In the genomic region with DNA sequence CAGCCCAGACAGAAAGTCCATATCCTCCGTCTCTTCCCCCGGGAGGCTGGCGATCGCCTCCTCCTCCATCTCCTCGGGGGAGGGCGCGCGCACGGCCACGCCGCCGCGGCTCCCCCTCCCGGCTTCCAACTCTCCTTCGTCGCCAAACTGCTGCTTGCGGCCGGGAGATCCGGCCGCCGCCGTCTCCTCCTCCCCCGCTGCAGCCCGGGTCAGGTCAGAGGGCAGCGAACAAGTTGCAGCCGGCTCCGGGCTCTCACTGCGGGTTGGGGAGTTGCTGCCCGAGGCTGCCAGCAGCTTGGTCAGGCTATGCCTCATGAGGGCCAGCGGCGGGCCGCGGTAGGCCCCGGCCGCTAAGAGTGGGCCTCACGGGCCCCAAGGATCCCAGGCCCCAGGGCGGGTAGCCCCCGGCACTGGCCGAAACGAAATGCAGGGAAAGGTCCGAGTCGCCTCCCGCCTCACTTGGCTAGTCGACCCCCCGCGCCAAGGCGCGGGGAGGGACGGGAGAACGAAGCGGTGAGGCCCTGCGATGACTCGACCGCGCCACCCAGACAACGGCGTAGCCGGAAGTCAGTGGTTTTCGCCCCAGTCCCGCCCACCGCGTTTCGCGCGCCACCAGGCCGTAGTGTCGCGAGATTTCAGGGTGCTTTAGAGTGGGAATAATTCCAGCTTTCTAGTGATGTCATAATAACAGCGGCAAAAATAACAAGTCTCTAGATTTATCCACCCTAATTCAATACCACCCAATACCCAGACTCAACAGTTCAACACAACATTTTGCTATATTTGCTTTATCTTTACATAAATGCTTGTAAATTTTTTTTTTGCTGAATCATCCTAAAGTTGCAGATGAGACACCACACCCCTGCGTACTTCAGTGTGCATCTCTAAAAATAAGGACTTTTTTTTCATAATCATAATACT, we compare ENCODE assay signal across 1 cellular context.
TF ChIP-seq lines count a peak whose summit lies in the region.

A gene with protein sequence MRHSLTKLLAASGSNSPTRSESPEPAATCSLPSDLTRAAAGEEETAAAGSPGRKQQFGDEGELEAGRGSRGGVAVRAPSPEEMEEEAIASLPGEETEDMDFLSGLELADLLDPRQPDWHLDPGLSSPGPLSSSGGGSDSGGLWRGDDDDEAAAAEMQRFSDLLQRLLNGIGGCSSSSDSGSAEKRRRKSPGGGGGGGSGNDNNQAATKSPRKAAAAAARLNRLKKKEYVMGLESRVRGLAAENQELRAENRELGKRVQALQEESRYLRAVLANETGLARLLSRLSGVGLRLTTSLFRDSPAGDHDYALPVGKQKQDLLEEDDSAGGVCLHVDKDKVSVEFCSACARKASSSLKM (minus strand): TSS at position 569 of the 921 bp plus-strand sequence. CDS start 254 bp downstream, at position 315.

TF ChIP-seq in HepG2, 621 proteins besides CTCF, POLR2A, EP300 and RAD21 (continued from another document and continues in another):
- no peak for TF ChIP-seq SOX13 (IDR thresholded peaks at IDR 0.05)
- peak in 1 of 2 experiments; percentile 34; a peak in 2 of 4 replicates for TF ChIP-seq SOX13 (CRISPR knock-in tag; conservative IDR thresholded peaks at IDR 0.05 in 1 of 2, IDR thresholded peaks at IDR 0.05 in 1 of 2)
- TF ChIP-seq, protein P1, sequence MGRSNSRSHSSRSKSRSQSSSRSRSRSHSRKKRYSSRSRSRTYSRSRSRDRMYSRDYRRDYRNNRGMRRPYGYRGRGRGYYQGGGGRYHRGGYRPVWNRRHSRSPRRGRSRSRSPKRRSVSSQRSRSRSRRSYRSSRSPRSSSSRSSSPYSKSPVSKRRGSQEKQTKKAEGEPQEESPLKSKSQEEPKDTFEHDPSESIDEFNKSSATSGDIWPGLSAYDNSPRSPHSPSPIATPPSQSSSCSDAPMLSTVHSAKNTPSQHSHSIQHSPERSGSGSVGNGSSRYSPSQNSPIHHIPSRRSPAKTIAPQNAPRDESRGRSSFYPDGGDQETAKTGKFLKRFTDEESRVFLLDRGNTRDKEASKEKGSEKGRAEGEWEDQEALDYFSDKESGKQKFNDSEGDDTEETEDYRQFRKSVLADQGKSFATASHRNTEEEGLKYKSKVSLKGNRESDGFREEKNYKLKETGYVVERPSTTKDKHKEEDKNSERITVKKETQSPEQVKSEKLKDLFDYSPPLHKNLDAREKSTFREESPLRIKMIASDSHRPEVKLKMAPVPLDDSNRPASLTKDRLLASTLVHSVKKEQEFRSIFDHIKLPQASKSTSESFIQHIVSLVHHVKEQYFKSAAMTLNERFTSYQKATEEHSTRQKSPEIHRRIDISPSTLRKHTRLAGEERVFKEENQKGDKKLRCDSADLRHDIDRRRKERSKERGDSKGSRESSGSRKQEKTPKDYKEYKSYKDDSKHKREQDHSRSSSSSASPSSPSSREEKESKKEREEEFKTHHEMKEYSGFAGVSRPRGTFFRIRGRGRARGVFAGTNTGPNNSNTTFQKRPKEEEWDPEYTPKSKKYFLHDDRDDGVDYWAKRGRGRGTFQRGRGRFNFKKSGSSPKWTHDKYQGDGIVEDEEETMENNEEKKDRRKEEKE (IDR thresholded peaks at IDR 0.05): no peak
- TF ChIP-seq HNF4G (IDR thresholded peaks at IDR 0.05; ENCODE audit: borderline replicate concordance, low read depth, low read length): no peak
- TF ChIP-seq HNF4G (CRISPR knock-in tag; IDR thresholded peaks at IDR 0.05; ENCODE audit: borderline replicate concordance, low read depth): no peak
- TF ChIP-seq MEIS2 (CRISPR knock-in tag; IDR thresholded peaks at IDR 0.05): peak; percentile 49; the same call in 1 of the 2 replicates
- TF ChIP-seq NAIF1 (CRISPR knock-in tag; IDR thresholded peaks at IDR 0.05; ENCODE audit: borderline replicate concordance): no peak; the same call in 1 of the 2 replicates
- TF ChIP-seq RFXAP (CRISPR knock-in tag; IDR thresholded peaks at IDR 0.05; ENCODE audit: borderline replicate concordance): no peak
- 0 out of 2 replicates have a peak, but pooled peaks have one; percentile 30 for TF ChIP-seq ZNF224 (CRISPR knock-in tag; IDR thresholded peaks at IDR 0.05)
- TF ChIP-seq, protein P2, sequence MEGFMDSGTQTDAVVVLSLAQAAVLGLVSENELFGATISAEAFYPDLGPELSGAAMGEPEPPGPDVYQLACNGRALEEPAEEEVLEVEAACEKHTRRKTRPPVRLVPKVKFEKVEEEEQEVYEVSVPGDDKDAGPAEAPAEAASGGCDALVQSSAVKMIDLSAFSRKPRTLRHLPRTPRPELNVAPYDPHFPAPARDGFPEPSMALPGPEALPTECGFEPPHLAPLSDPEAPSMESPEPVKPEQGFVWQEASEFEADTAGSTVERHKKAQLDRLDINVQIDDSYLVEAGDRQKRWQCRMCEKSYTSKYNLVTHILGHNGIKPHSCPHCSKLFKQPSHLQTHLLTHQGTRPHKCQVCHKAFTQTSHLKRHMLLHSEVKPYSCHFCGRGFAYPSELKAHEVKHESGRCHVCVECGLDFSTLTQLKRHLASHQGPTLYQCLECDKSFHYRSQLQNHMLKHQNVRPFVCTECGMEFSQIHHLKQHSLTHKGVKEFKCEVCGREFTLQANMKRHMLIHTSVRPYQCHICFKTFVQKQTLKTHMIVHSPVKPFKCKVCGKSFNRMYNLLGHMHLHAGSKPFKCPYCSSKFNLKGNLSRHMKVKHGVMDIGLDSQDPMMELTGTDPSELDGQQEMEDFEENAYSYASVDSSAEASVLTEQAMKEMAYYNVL (CRISPR knock-in tag; IDR thresholded peaks at IDR 0.05; ENCODE audit: borderline replicate concordance): 0 out of 2 replicates have a peak, but pooled peaks have one; percentile 48
- TF ChIP-seq SIN3A (IDR thresholded peaks at IDR 0.05; ENCODE audit: borderline replicate concordance, low read depth, low read length): peak; percentile 74; the same call in 1 of the 2 replicates
- TF ChIP-seq SMARCE1 (IDR thresholded peaks at IDR 0.05; ENCODE audit: borderline replicate concordance): no peak
- TF ChIP-seq ZNF264 (CRISPR knock-in tag; IDR thresholded peaks at IDR 0.05): no peak
- TF ChIP-seq ZBTB7A (CRISPR knock-in tag; IDR thresholded peaks at IDR 0.05): peak; percentile 38; the same call in 1 of the 2 replicates
- TF ChIP-seq CEBPG (CRISPR knock-in tag; IDR thresholded peaks at IDR 0.05): peak; percentile 10; the same call in 1 of the 2 replicates
- TF ChIP-seq CENPX (CRISPR knock-in tag; IDR thresholded peaks at IDR 0.05): no peak
- TF ChIP-seq CEBPB (IDR thresholded peaks at IDR 0.05; ENCODE audit: borderline replicate concordance, low read depth, low read length): no peak
- TF ChIP-seq SNAI1 (CRISPR knock-in tag; IDR thresholded peaks at IDR 0.05; ENCODE audit: borderline replicate concordance): peak; percentile 96; the same call in 1 of the 2 replicates
- no peak for TF ChIP-seq RBM22 (optimal IDR thresholded peaks at IDR 0.05; ENCODE audit: low read length)
- TF ChIP-seq, protein P3, sequence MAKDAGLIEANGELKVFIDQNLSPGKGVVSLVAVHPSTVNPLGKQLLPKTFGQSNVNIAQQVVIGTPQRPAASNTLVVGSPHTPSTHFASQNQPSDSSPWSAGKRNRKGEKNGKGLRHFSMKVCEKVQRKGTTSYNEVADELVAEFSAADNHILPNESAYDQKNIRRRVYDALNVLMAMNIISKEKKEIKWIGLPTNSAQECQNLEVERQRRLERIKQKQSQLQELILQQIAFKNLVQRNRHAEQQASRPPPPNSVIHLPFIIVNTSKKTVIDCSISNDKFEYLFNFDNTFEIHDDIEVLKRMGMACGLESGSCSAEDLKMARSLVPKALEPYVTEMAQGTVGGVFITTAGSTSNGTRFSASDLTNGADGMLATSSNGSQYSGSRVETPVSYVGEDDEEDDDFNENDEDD (CRISPR knock-in tag; IDR thresholded peaks at IDR 0.05; ENCODE audit: borderline replicate concordance): peak; percentile 96
- TF ChIP-seq TAF15 (IDR thresholded peaks at IDR 0.05; ENCODE audit: low read depth, low read length, poor library complexity, severe bottlenecking): no peak
- no peak for TF ChIP-seq ZFP62 (CRISPR knock-in tag; IDR thresholded peaks at IDR 0.05)
- peak; percentile 94 for TF ChIP-seq ELF3 (CRISPR knock-in tag; IDR thresholded peaks at IDR 0.05)
- TF ChIP-seq ZNF850 (CRISPR knock-in tag; conservative IDR thresholded peaks at IDR 0.05): no peak
- TF ChIP-seq ZNF30 (CRISPR knock-in tag; IDR thresholded peaks at IDR 0.05): no peak
- TF ChIP-seq EHMT2 (IDR thresholded peaks at IDR 0.05; ENCODE audit: borderline replicate concordance, low read depth, low read length): no peak; the same call in 1 of the 2 replicates
- TF ChIP-seq, protein P4, sequence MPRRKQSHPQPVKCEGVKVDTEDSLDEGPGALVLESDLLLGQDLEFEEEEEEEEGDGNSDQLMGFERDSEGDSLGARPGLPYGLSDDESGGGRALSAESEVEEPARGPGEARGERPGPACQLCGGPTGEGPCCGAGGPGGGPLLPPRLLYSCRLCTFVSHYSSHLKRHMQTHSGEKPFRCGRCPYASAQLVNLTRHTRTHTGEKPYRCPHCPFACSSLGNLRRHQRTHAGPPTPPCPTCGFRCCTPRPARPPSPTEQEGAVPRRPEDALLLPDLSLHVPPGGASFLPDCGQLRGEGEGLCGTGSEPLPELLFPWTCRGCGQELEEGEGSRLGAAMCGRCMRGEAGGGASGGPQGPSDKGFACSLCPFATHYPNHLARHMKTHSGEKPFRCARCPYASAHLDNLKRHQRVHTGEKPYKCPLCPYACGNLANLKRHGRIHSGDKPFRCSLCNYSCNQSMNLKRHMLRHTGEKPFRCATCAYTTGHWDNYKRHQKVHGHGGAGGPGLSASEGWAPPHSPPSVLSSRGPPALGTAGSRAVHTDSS (CRISPR knock-in tag; conservative IDR thresholded peaks at IDR 0.05): no peak
- peak; percentile 37; the same call in 1 of the 2 replicates for TF ChIP-seq PHF21A (CRISPR knock-in tag; IDR thresholded peaks at IDR 0.05)
- TF ChIP-seq, protein P5, sequence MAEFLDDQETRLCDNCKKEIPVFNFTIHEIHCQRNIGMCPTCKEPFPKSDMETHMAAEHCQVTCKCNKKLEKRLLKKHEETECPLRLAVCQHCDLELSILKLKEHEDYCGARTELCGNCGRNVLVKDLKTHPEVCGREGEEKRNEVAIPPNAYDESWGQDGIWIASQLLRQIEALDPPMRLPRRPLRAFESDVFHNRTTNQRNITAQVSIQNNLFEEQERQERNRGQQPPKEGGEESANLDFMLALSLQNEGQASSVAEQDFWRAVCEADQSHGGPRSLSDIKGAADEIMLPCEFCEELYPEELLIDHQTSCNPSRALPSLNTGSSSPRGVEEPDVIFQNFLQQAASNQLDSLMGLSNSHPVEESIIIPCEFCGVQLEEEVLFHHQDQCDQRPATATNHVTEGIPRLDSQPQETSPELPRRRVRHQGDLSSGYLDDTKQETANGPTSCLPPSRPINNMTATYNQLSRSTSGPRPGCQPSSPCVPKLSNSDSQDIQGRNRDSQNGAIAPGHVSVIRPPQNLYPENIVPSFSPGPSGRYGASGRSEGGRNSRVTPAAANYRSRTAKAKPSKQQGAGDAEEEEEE (CRISPR knock-in tag; IDR thresholded peaks at IDR 0.05; ENCODE audit: borderline replicate concordance): no peak
- no peak for TF ChIP-seq ZFYVE20 (CRISPR knock-in tag; IDR thresholded peaks at IDR 0.05; ENCODE audit: borderline replicate concordance, low read depth)
- peak in 1 of 2 experiments; percentile 43; a peak in 1 of 4 replicates for TF ChIP-seq NR2F1 (CRISPR knock-in tag; IDR thresholded peaks at IDR 0.05)
- TF ChIP-seq, protein P6, sequence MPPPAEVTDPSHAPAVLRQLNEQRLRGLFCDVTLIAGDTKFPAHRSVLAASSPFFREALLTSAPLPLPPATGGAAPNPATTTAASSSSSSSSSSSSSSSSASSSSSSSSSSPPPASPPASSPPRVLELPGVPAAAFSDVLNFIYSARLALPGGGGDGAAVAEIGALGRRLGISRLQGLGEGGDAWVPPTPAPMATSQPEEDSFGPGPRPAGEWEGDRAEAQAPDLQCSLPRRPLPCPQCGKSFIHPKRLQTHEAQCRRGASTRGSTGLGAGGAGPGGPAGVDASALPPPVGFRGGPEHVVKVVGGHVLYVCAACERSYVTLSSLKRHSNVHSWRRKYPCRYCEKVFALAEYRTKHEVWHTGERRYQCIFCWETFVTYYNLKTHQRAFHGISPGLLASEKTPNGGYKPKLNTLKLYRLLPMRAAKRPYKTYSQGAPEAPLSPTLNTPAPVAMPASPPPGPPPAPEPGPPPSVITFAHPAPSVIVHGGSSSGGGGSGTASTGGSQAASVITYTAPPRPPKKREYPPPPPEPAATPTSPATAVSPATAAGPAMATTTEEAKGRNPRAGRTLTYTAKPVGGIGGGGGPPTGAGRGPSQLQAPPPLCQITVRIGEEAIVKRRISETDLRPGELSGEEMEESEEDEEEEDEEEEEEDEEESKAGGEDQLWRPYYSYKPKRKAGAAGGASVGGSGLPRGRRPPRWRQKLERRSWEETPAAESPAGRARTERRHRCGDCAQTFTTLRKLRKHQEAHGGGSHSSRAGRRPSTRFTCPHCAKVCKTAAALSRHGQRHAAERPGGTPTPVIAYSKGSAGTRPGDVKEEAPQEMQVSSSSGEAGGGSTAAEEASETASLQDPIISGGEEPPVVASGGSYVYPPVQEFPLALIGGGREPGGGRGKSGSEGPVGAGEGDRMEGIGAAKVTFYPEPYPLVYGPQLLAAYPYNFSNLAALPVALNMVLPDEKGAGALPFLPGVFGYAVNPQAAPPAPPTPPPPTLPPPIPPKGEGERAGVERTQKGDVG (CRISPR knock-in tag; IDR thresholded peaks at IDR 0.05; ENCODE audit: borderline replicate concordance): no peak
- TF ChIP-seq ZNF550 (CRISPR knock-in tag; IDR thresholded peaks at IDR 0.05; ENCODE audit: borderline replicate concordance): no peak
- peak; percentile 66; the same call in 1 of the 2 replicates for TF ChIP-seq ZBTB21 (CRISPR knock-in tag; IDR thresholded peaks at IDR 0.05)
- TF ChIP-seq ZNF570 (CRISPR knock-in tag; IDR thresholded peaks at IDR 0.05; ENCODE audit: borderline replicate concordance): 0 out of 2 replicates have a peak, but pooled peaks have one; percentile 76
- peak; percentile 94; the same call in 1 of the 2 replicates for TF ChIP-seq ZNF235 (CRISPR knock-in tag; IDR thresholded peaks at IDR 0.05; ENCODE audit: borderline replicate concordance)
- no peak for TF ChIP-seq HMG20A (CRISPR knock-in tag; IDR thresholded peaks at IDR 0.05; ENCODE audit: borderline replicate concordance)
- TF ChIP-seq, protein P7, sequence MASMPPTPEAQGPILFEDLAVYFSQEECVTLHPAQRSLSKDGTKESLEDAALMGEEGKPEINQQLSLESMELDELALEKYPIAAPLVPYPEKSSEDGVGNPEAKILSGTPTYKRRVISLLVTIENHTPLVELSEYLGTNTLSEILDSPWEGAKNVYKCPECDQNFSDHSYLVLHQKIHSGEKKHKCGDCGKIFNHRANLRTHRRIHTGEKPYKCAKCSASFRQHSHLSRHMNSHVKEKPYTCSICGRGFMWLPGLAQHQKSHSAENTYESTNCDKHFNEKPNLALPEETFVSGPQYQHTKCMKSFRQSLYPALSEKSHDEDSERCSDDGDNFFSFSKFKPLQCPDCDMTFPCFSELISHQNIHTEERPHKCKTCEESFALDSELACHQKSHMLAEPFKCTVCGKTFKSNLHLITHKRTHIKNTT (CRISPR knock-in tag; IDR thresholded peaks at IDR 0.05): no peak
- no peak for TF ChIP-seq ZBTB1 (CRISPR knock-in tag; IDR thresholded peaks at IDR 0.05; ENCODE audit: borderline replicate concordance)
- 0 out of 2 replicates have a peak, but pooled peaks have one; percentile 55 for TF ChIP-seq EEA1 (CRISPR knock-in tag; IDR thresholded peaks at IDR 0.05; ENCODE audit: borderline replicate concordance)
- peak; percentile 54; the same call in 1 of the 2 replicates for TF ChIP-seq ZNF766 (CRISPR knock-in tag; IDR thresholded peaks at IDR 0.05; ENCODE audit: borderline replicate concordance)
- TF ChIP-seq SATB2 (CRISPR knock-in tag; IDR thresholded peaks at IDR 0.05): 0 out of 2 replicates have a peak, but pooled peaks have one; percentile 28
- TF ChIP-seq KDM5A (IDR thresholded peaks at IDR 0.05; ENCODE audit: borderline replicate concordance, low read length): peak; percentile 48; the same call in 1 of the 2 replicates
